Comparison of ENCODE assay signal across 8 cellular contexts in genomic region chr9:14692918-14693861, GRCh38. TPM values are rescaled to one million over a fixed set of nuclear protein-coding genes. Genes with fewer than 3 reads are reported as not detected.
DNase-seq lines count a peak whose midpoint lies in the region; ATAC-seq and TF ChIP-seq lines count a peak whose summit lies in the region.

Gene ZDHHC21 (minus strand): TSS chr9:14693432. CDS start chr9:14674340, 19,092 bp downstream.

- peak within 1 kb of the TSS; percentile 94 for H3K9ac ChIP-seq in endocrine pancreas (ENCODE audit: control insufficient read depth, insufficient read depth, low read length)

- peaks cover 31% of the 10 kb centered on the region for H3K4me1 Mint-ChIP-seq in activated CD8-positive, alpha-beta T cell treated with anti-CD3 and anti-CD28 coated beads, Interleukin-2, amount 10 ng/mL, durations not matched to agents 7 days and 5 days (ENCODE audit: low read depth)

- peak within 1 kb of the TSS; percentile 84 for H3K27ac Mint-ChIP-seq in activated CD8-positive, alpha-beta T cell treated with anti-CD3 and anti-CD28 coated beads, Interleukin-2, amount 10 ng/mL, durations not matched to agents 7 days and 5 days

- no peak for TF ChIP-seq CTCF in AG09309 (IDR thresholded peaks at IDR 0.05; ENCODE audit: control insufficient read depth, insufficient read depth, low read depth, low read length, missing control alignments)

- no peaks in the 10 kb centered on the region for H3K9me3 ChIP-seq in endocrine pancreas (ENCODE audit: control insufficient read depth, low read length)

- H3K9me3 Mint-ChIP-seq in activated CD8-positive, alpha-beta T cell treated with anti-CD3 and anti-CD28 coated beads, Interleukin-2, amount 10 ng/mL, durations not matched to agents 7 days and 5 days (ENCODE audit: insufficient read depth) = no peaks in the 10 kb centered on the region

- CTCF ChIA-PET in activated CD8-positive, alpha-beta T cell treated with anti-CD3 and anti-CD28 coated beads, Interleukin-2, amount 10 ng/mL, durations not matched to agents 7 days and 5 days (lab: Charles Lee) = interaction anchor here (1.4 to 1.7 kb wide), 2 partner anchors 18 to 32 kb away, joined by 4 to 6 read pairs; no protein-coding TSS in a partner anchor

- peak; percentile 61 for ATAC-seq in GM18861 (IDR thresholded peaks at IDR 0.05; ENCODE audit: unreplicated experiment)
- ATAC-seq in HG03066 (IDR thresholded peaks at IDR 0.05; ENCODE audit: low read depth, unreplicated experiment) = peak; percentile 85
- ATAC-seq in activated CD8-positive, alpha-beta T cell treated with anti-CD3 and anti-CD28 coated beads, Interleukin-2, amount 10 ng/mL, durations not matched to agents 7 days and 5 days = peak; percentile 95

- peaks cover 7% of the 10 kb centered on the region for H3K4me1 ChIP-seq in endocrine pancreas (ENCODE audit: control insufficient read depth, insufficient read depth, low read length)

- peak within 1 kb of the TSS; percentile 89 for H3K4me3 Mint-ChIP-seq in activated CD8-positive, alpha-beta T cell treated with anti-CD3 and anti-CD28 coated beads, Interleukin-2, amount 10 ng/mL, durations not matched to agents 7 days and 5 days

- POLR2A ChIA-PET in activated CD8-positive, alpha-beta T cell treated with anti-CD3 and anti-CD28 coated beads, Interleukin-2, amount 10 ng/mL, durations not matched to agents 7 days and 5 days (lab: Charles Lee) = interaction anchor here (1.4 kb wide), 1 partner anchor 16 kb away, joined by 3 read pairs; no protein-coding TSS in a partner anchor

- no peaks in the 10 kb centered on the region for H3K27me3 ChIP-seq in endocrine pancreas (ENCODE audit: control insufficient read depth, insufficient read depth, low read length)

- H3K36me3 ChIP-seq in endocrine pancreas (ENCODE audit: control insufficient read depth, insufficient read depth, low read length) = no peaks in the 10 kb centered on the region

- DNase-seq in AG09309 (ENCODE audit: low read depth) (no peak), NCI-H510A treated with DMSO at 0.1 percent for 48 hours (lab: John Stamatoyannopoulos, UW) (peak; percentile 61), mesenteric fat pad (ENCODE audit: low spot score) (peak; percentile 90)
- DNase-seq in activated CD8-positive, alpha-beta T cell treated with anti-CD3 and anti-CD28 coated beads, Interleukin-2, amount 10 ng/mL, durations not matched to agents 7 days and 5 days = peak; percentile 63
- peak; percentile 44 for DNase-seq in stimulated activated CD8-positive, alpha-beta memory T cell treated with anti-CD3 and anti-CD28 coated beads, Interleukin-15, amount 100 ng/mL, for 24 hours (ENCODE audit: low read depth)

- H3K4me3 ChIP-seq in AG09309 (ENCODE audit: control insufficient read depth, low read depth, low read length) (peak within 1 kb of the TSS; percentile 94), endocrine pancreas (ENCODE audit: control insufficient read depth, insufficient read depth, low read length) (peak within 1 kb of the TSS; percentile 85)

- peaks cover 17% of the 10 kb centered on the region for H3K36me3 Mint-ChIP-seq in activated CD8-positive, alpha-beta T cell treated with anti-CD3 and anti-CD28 coated beads, Interleukin-2, amount 10 ng/mL, durations not matched to agents 7 days and 5 days (ENCODE audit: low read depth)

- H3K27me3 Mint-ChIP-seq in activated CD8-positive, alpha-beta T cell treated with anti-CD3 and anti-CD28 coated beads, Interleukin-2, amount 10 ng/mL, durations not matched to agents 7 days and 5 days (ENCODE audit: low read depth) = peaks cover 17% of the 10 kb centered on the region

RNA-seq across cellular contexts. Expression of gene ZDHHC21, which starts in this region (rescaled TPM):
- total RNA-seq in activated CD8-positive, alpha-beta T cell treated with anti-CD3 and anti-CD28 coated beads, Interleukin-2, amount 10 ng/mL, durations not matched to agents 7 days and 5 days = 1 to 10 TPM; 5.9 to 6.5 TPM
- 8.3 TPM for total RNA-seq in mesenteric fat pad
